ENCODE assay signal across 8 cellular contexts in genomic region chr12:6873094-6874006, GRCh38. TPM values are rescaled to one million over a fixed set of nuclear protein-coding genes. Genes with fewer than 3 reads are reported as not detected.
DNase-seq lines count a peak whose midpoint lies in the region; ATAC-seq, FAIRE-seq and TF ChIP-seq lines count a peak whose summit lies in the region.

TSS of gene SPSB2 (minus strand) at chr12:6873303. CDS start at chr12:6872901, 402 bp downstream.

- no peak for TF ChIP-seq CTCF in kidney epithelial cell (IDR thresholded peaks at IDR 0.05; ENCODE audit: insufficient read depth, low read length, poor library complexity, severe bottlenecking)

- DNase-seq in Ammon's horn (ENCODE audit: low spot score), result peak; percentile 95
- DNase-seq in GM19239 (ENCODE audit: insufficient read length, low spot score), result peak; percentile 89
- peak; percentile 81 for DNase-seq in NCI-H510A treated with DMSO at 0.1 percent for 48 hours (lab: John Stamatoyannopoulos, UW)
- DNase-seq in activated CD4-positive, alpha-beta T cell treated with anti-CD3 and anti-CD28 coated beads for 1 hour, result peak; percentile 97
- DNase-seq in cerebellar nuclear complex (lab: John Stamatoyannopoulos, UW), result peak; percentile 14 to 56
- DNase-seq in kidney epithelial cell (ENCODE audit: low read depth), result peak; percentile 76
- peak; percentile 100 for DNase-seq in stimulated activated CD4-positive, alpha-beta T cell treated with anti-CD3 and anti-CD28 coated beads, Interleukin-15, amount 100 ng/mL, for 24 hours

- peak; percentile 66 for ATAC-seq in HG03439 (IDR thresholded peaks at IDR 0.05; ENCODE audit: unreplicated experiment)

- no peaks in the 10 kb centered on the region for H3K27me3 ChIP-seq in kidney epithelial cell (ENCODE audit: control insufficient read depth, insufficient read depth, low read length)

- FAIRE-seq in GM19239 (lab: Jason Lieb, UNC), result peak; percentile 78

- peak within 1 kb of the TSS; percentile 76 for H3K4me3 ChIP-seq in kidney epithelial cell (ENCODE audit: low read depth, low read length)

- H3K36me3 ChIP-seq in kidney epithelial cell (ENCODE audit: control insufficient read depth, insufficient read depth, low read length), result peaks cover 9% of the 10 kb centered on the region

RNA-seq across cellular contexts. Expression of gene SPSB2, which starts in this region (rescaled TPM):
- total RNA-seq in kidney epithelial cell, result 10.1 and 11.9 TPM in 2 replicates

Comparison
In these comparisons a context has a peak if more than half of its experiments do, and no peak if none do; other contexts are left out.
1. Peak in every context shown above with its lines: DNase-seq, ATAC-seq and H3K4me3 ChIP-seq.
2. DNase-seq: peak in every context shown above with its lines; median percentile 100 in stimulated activated CD4-positive, alpha-beta T cell treated with anti-CD3 and anti-CD28 coated beads, Interleukin-15, amount 100 ng/mL, for 24 hours; 97 in activated CD4-positive, alpha-beta T cell treated with anti-CD3 and anti-CD28 coated beads for 1 hour; 95 in Ammon's horn; 89 in GM19239; 81 in NCI-H510A treated with DMSO at 0.1 percent for 48 hours; 76 in kidney epithelial cell; 35 in cerebellar nuclear complex.